In genomic region chr3:171860830-171861535, GRCh38 we compare ENCODE assay signal across 12 cellular contexts. TPM values are rescaled to one million over a fixed set of nuclear protein-coding genes. Genes with fewer than 3 reads are reported as not detected.
DNase-seq lines count a peak whose midpoint lies in the region; ATAC-seq and TF ChIP-seq lines count a peak whose summit lies in the region.
"Had no signal": no experiment of that assay in that cellular context is flagged by ENCODE, and none has a peak within 500 bp of the region (broad histone marks: within the 10 kb centered on the region; RNA-seq: fewer than 3 reads in every experiment).

No MANE protein-coding gene starts in this region.

- H3K4me3 ChIP-seq in GM23248 (no peak overlapping the region), body of pancreas (no peak overlapping the region), suprapubic skin (no peak overlapping the region)

- ATAC-seq in body of pancreas = peak; percentile 59
- no peak for ATAC-seq in HG03280 (IDR thresholded peaks at IDR 0.05; ENCODE audit: unreplicated experiment)
- ATAC-seq in HG03095 (IDR thresholded peaks at IDR 0.05; ENCODE audit: unreplicated experiment) = no peak
- ATAC-seq in activated CD8-positive, alpha-beta T cell treated with anti-CD3 and anti-CD28 coated beads for 36 hours = no peak
- ATAC-seq: naive thymus-derived CD4-positive, alpha-beta T cell had no signal

- H3F3A ChIP-seq in GM23248 (ENCODE audit: insufficient read depth) = no peaks in the 10 kb centered on the region

- no peak for TF ChIP-seq EP300 in suprapubic skin (IDR thresholded peaks at IDR 0.05)

- POLR2A ChIA-PET in GM10248 (lab: Yijun Ruan, JAX) = no interaction called here
- POLR2A ChIA-PET in activated CD8-positive, alpha-beta T cell treated with anti-CD3 and anti-CD28 coated beads for 36 hours (lab: Charles Lee) = no interaction called here

- peaks cover 5% of the 10 kb centered on the region for H3K27me3 Mint-ChIP-seq in activated CD8-positive, alpha-beta T cell treated with anti-CD3 and anti-CD28 coated beads for 36 hours

- no peak overlapping the region for H3K9ac ChIP-seq in GM23248

- DNase-seq in GM23248 (peak; percentile 51), body of pancreas (peak in 1 of 4 donors; percentile 30), iris pigment epithelial cell (ENCODE audit: low read depth) (peak; percentile 87), suprapubic skin (ENCODE audit: low spot score in 2 of 2) (no peak), GM10248 (ENCODE audit: extremely low spot score) (no peak)
- DNase-seq in activated CD8-positive, alpha-beta T cell treated with anti-CD3 and anti-CD28 coated beads for 36 hours = no peak
- DNase-seq: DMS 273 treated with DMSO at 0.1 percent for 48 hours; naive thymus-derived CD4-positive, alpha-beta T cell; NCI-H187 treated with DMSO at 0.1 percent for 48 hours; stimulated activated naive CD4-positive, alpha-beta T cell treated with Interleukin-2 at 50 U/mL for 16 hours had no signal

- intact Hi-C loops in body of pancreas (cut with DNase I) = no loop called here
- intact Hi-C loops in activated CD8-positive, alpha-beta T cell treated with anti-CD3 and anti-CD28 coated beads for 36 hours (cut with micrococcal nuclease) = no loop called here

- no peaks in the 10 kb centered on the region for H3K4me1 Mint-ChIP-seq in activated CD8-positive, alpha-beta T cell treated with anti-CD3 and anti-CD28 coated beads for 36 hours (ENCODE audit: low read depth)

- H3K27ac ChIP-seq in GM23248 (no peak overlapping the region), body of pancreas (no peak overlapping the region), suprapubic skin (peak overlapping the region; percentile 9)

- TF ChIP-seq POLR2A in body of pancreas (IDR thresholded peaks at IDR 0.05) (no peak), suprapubic skin (IDR thresholded peaks at IDR 0.05) (no peak)

- H3K4me2 ChIP-seq in GM23248 (ENCODE audit: unreplicated experiment) = peak overlapping the region; percentile 28

- H4K20me1 ChIP-seq in GM23248 (ENCODE audit: insufficient read depth) = no peaks in the 10 kb centered on the region

- H3K9me3 ChIP-seq in GM23248 (ENCODE audit: low read depth) (no peaks in the 10 kb centered on the region), body of pancreas (no peaks in the 10 kb centered on the region), suprapubic skin (no peaks in the 10 kb centered on the region)

- no peaks in the 10 kb centered on the region for H3K27me3 ChIP-seq in GM23248 (replicated peaks; ENCODE audit: insufficient read depth)
- H3K27me3 ChIP-seq in body of pancreas = no peaks in the 10 kb centered on the region
- H3K27me3 ChIP-seq in suprapubic skin = no peaks in the 10 kb centered on the region

- H3K9me3 Mint-ChIP-seq in activated CD8-positive, alpha-beta T cell treated with anti-CD3 and anti-CD28 coated beads for 36 hours = no peaks in the 10 kb centered on the region

- no peak for TF ChIP-seq CTCF in body of pancreas (IDR thresholded peaks at IDR 0.05)
- no peak for TF ChIP-seq CTCF in suprapubic skin (IDR thresholded peaks at IDR 0.05)
- no peak for TF ChIP-seq CTCF in GM10248 (IDR thresholded peaks at IDR 0.05; ENCODE audit: control extremely low read depth, extremely low read depth, low read depth, missing control alignments)
- no peak for TF ChIP-seq CTCF in activated CD8-positive, alpha-beta T cell treated with anti-CD3 and anti-CD28 coated beads for 36 hours (IDR thresholded peaks at IDR 0.05)

- in situ Hi-C loops in GM23248 (cut with MboI) = no loop called here

- no peak overlapping the region for H3K4me3 Mint-ChIP-seq in activated CD8-positive, alpha-beta T cell treated with anti-CD3 and anti-CD28 coated beads for 36 hours
- H3K4me3 Mint-ChIP-seq: naive thymus-derived CD4-positive, alpha-beta T cell had no signal

- CTCF ChIA-PET in GM10248 (lab: Yijun Ruan, JAX) = interaction anchor here (0.9 kb wide), 1 partner anchor 175 kb away, joined by 3 read pairs; no protein-coding TSS in a partner anchor
- CTCF ChIA-PET in activated CD8-positive, alpha-beta T cell treated with anti-CD3 and anti-CD28 coated beads for 36 hours (lab: Charles Lee) = no interaction called here

- 0 out of 2 replicates have a peak, but pooled peaks cover 9% of the 10 kb centered on the region for H3K4me1 ChIP-seq in GM23248 (ENCODE audit: insufficient read depth)
- no peaks in the 10 kb centered on the region for H3K4me1 ChIP-seq in body of pancreas
- peaks cover 7% of the 10 kb centered on the region for H3K4me1 ChIP-seq in suprapubic skin

- 29 to 33% methylated on average over 6 of the region's 6 CpGs for WGBS in GM23248 (ENCODE audit: low coverage in 1 of 2, low lambda C conversion rate in 2 of 2, missing lambda C conversion rate in 2 of 2), 2 experiments
- 60% methylated on average over 6 of the region's 6 CpGs for WGBS in body of pancreas, 2 donors
- 39% methylated on average over 6 of the region's 6 CpGs for WGBS in suprapubic skin

- H3K36me3 ChIP-seq in GM23248 (ENCODE audit: low read depth) = no peaks in the 10 kb centered on the region
- no peaks in the 10 kb centered on the region for H3K36me3 ChIP-seq in body of pancreas (replicated peaks in 1 of 2; ENCODE audit: insufficient read depth in 1 of 2, low read depth in 2 of 2)
- no peaks in the 10 kb centered on the region for H3K36me3 ChIP-seq in suprapubic skin

- no peaks in the 10 kb centered on the region for H3K79me2 ChIP-seq in GM23248 (ENCODE audit: insufficient read depth)

- no peaks in the 10 kb centered on the region for H3K9me2 ChIP-seq in GM23248 (ENCODE audit: insufficient read depth)

- H2AFZ ChIP-seq in GM23248 = peak overlapping the region; percentile 5; the same call in 1 of the 2 replicates

- no peak overlapping the region for H3K27ac Mint-ChIP-seq in activated CD8-positive, alpha-beta T cell treated with anti-CD3 and anti-CD28 coated beads for 36 hours
- H3K27ac Mint-ChIP-seq: naive thymus-derived CD4-positive, alpha-beta T cell had no signal

- H3K36me3 Mint-ChIP-seq in activated CD8-positive, alpha-beta T cell treated with anti-CD3 and anti-CD28 coated beads for 36 hours (ENCODE audit: low read depth) = no peaks in the 10 kb centered on the region
- H3K36me3 Mint-ChIP-seq: naive thymus-derived CD4-positive, alpha-beta T cell had no signal

RNA-seq across cellular contexts. Expression of gene TMEM212, which starts 17.8 kb away (rescaled TPM):
- total RNA-seq in GM23248 (2014; rRNA removed; shearing (Covaris generic)) = not detected in 2 replicates
- not detected in 2 replicates for polyA plus RNA-seq in GM23248 (2016; fragmentation: Nextera tagmentation; extraction: Ambion mirVana)
- total RNA-seq in body of pancreas = not detected
- not detected for total RNA-seq in suprapubic skin
- total RNA-seq in activated CD8-positive, alpha-beta T cell treated with anti-CD3 and anti-CD28 coated beads for 36 hours = not detected
- total RNA-seq: naive thymus-derived CD4-positive, alpha-beta T cell had no signal
- polyA plus RNA-seq: naive thymus-derived CD4-positive, alpha-beta T cell had no signal

RNA-seq across cellular contexts. Expression of gene PLD1, which starts 50.7 kb away (rescaled TPM):
- total RNA-seq in GM23248 (2014; rRNA removed; shearing (Covaris generic)) = 1.8 and 4.6 TPM in 2 replicates
- 3.0 and 3.6 TPM in 2 replicates for polyA plus RNA-seq in GM23248 (2016; fragmentation: Nextera tagmentation; extraction: Ambion mirVana)
- total RNA-seq in body of pancreas (10 to 100 TPM; 60.4 to 96.2 TPM), suprapubic skin (10 to 100 TPM; 49.0 to 66.0 (median 55.1) TPM)
- total RNA-seq in activated CD8-positive, alpha-beta T cell treated with anti-CD3 and anti-CD28 coated beads for 36 hours = 1 to 10 TPM in 1 of 2 experiments, under 1 TPM in 1; 0.86 to 1.2 TPM
- polyA plus RNA-seq: naive thymus-derived CD4-positive, alpha-beta T cell had no signal

Comparison
In these comparisons a context has a peak if more than half of its experiments do, and no peak if none do; other contexts are left out.
1. DNase-seq: peak in GM23248 (single experiment) and iris pigment epithelial cell (single experiment); none in suprapubic skin (0 of 2), GM10248 (single experiment) and activated CD8-positive, alpha-beta T cell treated with anti-CD3 and anti-CD28 coated beads for 36 hours (single experiment).